ENCODE assay signal across 1 cellular context in the genomic region with DNA sequence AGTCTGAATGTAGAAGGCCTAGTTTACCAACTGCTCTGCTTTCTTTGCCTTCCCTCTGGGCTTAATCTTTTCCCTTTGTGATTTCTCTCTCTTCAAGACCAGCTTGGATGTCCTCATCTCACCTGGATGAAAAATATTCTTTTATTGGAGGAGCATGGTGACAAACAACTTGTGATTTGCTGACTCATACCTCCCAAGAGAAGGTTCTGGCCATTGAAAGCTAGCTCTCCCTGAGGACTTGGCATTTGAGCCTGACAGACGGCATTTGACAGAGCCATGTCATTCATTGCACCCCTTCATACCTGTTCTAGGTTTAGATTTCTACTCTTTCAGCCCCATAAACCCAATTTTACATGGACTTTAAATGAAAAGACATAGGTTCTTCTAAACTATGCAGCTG.
TF ChIP-seq lines count a peak whose summit lies in the region.

No MANE protein-coding gene starts in this region.

TF ChIP-seq in HepG2, 621 proteins besides CTCF, POLR2A, EP300 and RAD21:
- TF ChIP-seq, protein P1, sequence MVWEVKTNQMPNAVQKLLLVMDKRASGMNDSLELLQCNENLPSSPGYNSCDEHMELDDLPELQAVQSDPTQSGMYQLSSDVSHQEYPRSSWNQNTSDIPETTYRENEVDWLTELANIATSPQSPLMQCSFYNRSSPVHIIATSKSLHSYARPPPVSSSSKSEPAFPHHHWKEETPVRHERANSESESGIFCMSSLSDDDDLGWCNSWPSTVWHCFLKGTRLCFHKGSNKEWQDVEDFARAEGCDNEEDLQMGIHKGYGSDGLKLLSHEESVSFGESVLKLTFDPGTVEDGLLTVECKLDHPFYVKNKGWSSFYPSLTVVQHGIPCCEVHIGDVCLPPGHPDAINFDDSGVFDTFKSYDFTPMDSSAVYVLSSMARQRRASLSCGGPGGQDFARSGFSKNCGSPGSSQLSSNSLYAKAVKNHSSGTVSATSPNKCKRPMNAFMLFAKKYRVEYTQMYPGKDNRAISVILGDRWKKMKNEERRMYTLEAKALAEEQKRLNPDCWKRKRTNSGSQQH (CRISPR knock-in tag; IDR thresholded peaks at IDR 0.05; ENCODE audit: low read depth), result no peak
- TF ChIP-seq MAFF (IDR thresholded peaks at IDR 0.05; ENCODE audit: low read depth, low read length) (0 out of 2 replicates have a peak, but pooled peaks have one; percentile 12), NFE2L2 (IDR thresholded peaks at IDR 0.05; ENCODE audit: low read length) (peak; percentile 58; the same call in 1 of the 2 replicates), MAFK (conservative IDR thresholded peaks at IDR 0.05 in 1 of 2, IDR thresholded peaks at IDR 0.05 in 1 of 2; ENCODE audit: low read length in 2 of 2) (peak; percentile 61 to 62; a peak in 2 of 4 replicates)
TF ChIP-seq in HepG2: peak in this region for 3.
